ENCODE assay signal across 1 cellular context in the genomic region with DNA sequence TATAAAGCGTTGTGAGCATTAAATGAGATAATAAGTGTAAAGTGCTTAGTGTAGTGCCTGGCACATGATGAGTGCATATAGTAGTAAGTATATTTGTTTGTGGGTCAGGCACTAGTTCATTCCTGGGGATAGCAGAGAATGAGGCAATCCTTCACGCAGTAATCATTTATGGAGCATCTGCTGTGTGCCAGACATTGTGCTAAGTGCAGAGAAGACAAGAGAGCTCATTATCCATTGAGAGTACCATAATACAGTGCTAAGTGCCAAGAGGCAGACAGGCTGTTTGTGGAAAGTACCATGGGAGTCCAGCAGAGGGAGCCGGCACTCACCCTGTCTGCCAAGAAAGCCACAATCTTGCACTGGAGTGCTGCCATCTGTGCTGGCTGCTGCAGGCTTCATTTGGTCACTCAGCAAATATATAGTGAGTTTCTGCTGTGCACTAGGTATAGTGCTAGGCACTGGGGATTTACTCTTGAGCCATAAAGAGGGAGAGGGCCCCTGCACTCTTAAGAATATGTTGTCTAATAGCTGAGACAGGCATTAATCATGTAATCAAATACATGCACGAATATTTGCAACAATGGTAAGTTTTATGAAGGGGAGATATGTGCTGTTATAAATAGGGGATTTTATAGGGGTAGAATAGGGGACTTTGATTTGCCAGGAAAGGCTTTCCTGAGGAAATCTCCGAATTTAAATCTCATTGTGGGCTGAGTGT.
TF ChIP-seq lines count a peak whose summit lies in the region.

No MANE protein-coding gene starts in this region.

TF ChIP-seq in HepG2, 621 proteins besides CTCF, POLR2A, EP300 and RAD21 (continued from another document and continues in another):
- TF ChIP-seq, protein P1, sequence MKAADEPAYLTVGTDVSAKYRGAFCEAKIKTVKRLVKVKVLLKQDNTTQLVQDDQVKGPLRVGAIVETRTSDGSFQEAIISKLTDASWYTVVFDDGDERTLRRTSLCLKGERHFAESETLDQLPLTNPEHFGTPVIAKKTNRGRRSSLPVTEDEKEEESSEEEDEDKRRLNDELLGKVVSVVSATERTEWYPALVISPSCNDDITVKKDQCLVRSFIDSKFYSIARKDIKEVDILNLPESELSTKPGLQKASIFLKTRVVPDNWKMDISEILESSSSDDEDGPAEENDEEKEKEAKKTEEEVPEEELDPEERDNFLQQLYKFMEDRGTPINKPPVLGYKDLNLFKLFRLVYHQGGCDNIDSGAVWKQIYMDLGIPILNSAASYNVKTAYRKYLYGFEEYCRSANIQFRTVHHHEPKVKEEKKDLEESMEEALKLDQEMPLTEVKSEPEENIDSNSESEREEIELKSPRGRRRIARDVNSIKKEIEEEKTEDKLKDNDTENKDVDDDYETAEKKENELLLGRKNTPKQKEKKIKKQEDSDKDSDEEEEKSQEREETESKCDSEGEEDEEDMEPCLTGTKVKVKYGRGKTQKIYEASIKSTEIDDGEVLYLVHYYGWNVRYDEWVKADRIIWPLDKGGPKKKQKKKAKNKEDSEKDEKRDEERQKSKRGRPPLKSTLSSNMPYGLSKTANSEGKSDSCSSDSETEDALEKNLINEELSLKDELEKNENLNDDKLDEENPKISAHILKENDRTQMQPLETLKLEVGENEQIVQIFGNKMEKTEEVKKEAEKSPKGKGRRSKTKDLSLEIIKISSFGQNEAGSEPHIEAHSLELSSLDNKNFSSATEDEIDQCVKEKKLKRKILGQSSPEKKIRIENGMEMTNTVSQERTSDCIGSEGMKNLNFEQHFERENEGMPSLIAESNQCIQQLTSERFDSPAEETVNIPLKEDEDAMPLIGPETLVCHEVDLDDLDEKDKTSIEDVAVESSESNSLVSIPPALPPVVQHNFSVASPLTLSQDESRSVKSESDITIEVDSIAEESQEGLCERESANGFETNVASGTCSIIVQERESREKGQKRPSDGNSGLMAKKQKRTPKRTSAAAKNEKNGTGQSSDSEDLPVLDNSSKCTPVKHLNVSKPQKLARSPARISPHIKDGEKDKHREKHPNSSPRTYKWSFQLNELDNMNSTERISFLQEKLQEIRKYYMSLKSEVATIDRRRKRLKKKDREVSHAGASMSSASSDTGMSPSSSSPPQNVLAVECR (CRISPR knock-in tag; IDR thresholded peaks at IDR 0.05; ENCODE audit: borderline replicate concordance): no peak; the same call in 1 of the 2 replicates
- TF ChIP-seq, protein P2, sequence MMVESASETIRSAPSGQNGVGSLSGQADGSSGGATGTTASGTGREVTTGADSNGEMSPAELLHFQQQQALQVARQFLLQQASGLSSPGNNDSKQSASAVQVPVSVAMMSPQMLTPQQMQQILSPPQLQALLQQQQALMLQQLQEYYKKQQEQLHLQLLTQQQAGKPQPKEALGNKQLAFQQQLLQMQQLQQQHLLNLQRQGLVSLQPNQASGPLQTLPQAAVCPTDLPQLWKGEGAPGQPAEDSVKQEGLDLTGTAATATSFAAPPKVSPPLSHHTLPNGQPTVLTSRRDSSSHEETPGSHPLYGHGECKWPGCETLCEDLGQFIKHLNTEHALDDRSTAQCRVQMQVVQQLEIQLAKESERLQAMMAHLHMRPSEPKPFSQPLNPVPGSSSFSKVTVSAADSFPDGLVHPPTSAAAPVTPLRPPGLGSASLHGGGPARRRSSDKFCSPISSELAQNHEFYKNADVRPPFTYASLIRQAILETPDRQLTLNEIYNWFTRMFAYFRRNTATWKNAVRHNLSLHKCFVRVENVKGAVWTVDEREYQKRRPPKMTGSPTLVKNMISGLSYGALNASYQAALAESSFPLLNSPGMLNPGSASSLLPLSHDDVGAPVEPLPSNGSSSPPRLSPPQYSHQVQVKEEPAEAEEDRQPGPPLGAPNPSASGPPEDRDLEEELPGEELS (CRISPR knock-in tag; IDR thresholded peaks at IDR 0.05): no peak
- no peak for TF ChIP-seq NFIC (IDR thresholded peaks at IDR 0.05; ENCODE audit: low read length)
- TF ChIP-seq NFE2L2 (IDR thresholded peaks at IDR 0.05; ENCODE audit: low read length): no peak
- no peak for TF ChIP-seq ZNF777 (CRISPR knock-in tag; IDR thresholded peaks at IDR 0.05)
- TF ChIP-seq DNMT1 (CRISPR knock-in tag; IDR thresholded peaks at IDR 0.05): no peak
- TF ChIP-seq MBNL3 (CRISPR knock-in tag; conservative IDR thresholded peaks at IDR 0.05): no peak
- no peak for TF ChIP-seq ZNF749 (CRISPR knock-in tag; IDR thresholded peaks at IDR 0.05; ENCODE audit: borderline replicate concordance)
- TF ChIP-seq SMARCE1 (IDR thresholded peaks at IDR 0.05; ENCODE audit: borderline replicate concordance): no peak
- TF ChIP-seq ZNF10 (CRISPR knock-in tag; IDR thresholded peaks at IDR 0.05; ENCODE audit: borderline replicate concordance, low read depth): no peak
- TF ChIP-seq, protein P3, sequence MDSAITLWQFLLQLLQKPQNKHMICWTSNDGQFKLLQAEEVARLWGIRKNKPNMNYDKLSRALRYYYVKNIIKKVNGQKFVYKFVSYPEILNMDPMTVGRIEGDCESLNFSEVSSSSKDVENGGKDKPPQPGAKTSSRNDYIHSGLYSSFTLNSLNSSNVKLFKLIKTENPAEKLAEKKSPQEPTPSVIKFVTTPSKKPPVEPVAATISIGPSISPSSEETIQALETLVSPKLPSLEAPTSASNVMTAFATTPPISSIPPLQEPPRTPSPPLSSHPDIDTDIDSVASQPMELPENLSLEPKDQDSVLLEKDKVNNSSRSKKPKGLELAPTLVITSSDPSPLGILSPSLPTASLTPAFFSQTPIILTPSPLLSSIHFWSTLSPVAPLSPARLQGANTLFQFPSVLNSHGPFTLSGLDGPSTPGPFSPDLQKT (CRISPR knock-in tag; IDR thresholded peaks at IDR 0.05; ENCODE audit: borderline replicate concordance): no peak
- TF ChIP-seq ZNF3 (CRISPR knock-in tag; IDR thresholded peaks at IDR 0.05): no peak
- TF ChIP-seq ZNF430 (CRISPR knock-in tag; IDR thresholded peaks at IDR 0.05): no peak
- no peak for TF ChIP-seq ZNF496 (CRISPR knock-in tag; IDR thresholded peaks at IDR 0.05; ENCODE audit: insufficient replicate concordance)
- TF ChIP-seq ZNF766 (CRISPR knock-in tag; IDR thresholded peaks at IDR 0.05; ENCODE audit: borderline replicate concordance): no peak
- TF ChIP-seq ZNF232 (CRISPR knock-in tag; IDR thresholded peaks at IDR 0.05; ENCODE audit: borderline replicate concordance): no peak
- TF ChIP-seq, protein P4, sequence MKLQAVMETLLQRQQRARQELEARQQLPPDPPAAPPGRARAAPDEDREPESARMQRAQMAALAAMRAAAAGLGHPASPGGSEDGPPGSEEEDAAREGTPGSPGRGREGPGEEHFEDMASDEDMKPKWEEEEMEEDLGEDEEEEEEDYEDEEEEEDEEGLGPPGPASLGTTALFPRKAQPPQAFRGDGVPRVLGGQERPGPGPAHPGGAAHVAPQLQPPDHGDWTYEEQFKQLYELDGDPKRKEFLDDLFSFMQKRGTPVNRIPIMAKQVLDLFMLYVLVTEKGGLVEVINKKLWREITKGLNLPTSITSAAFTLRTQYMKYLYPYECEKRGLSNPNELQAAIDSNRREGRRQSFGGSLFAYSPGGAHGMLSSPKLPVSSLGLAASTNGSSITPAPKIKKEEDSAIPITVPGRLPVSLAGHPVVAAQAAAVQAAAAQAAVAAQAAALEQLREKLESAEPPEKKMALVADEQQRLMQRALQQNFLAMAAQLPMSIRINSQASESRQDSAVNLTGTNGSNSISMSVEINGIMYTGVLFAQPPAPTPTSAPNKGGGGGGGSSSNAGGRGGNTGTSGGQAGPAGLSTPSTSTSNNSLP (IDR thresholded peaks at IDR 0.05; ENCODE audit: low read depth, low read length): peak; percentile 35; the same call in 1 of the 2 replicates
- TF ChIP-seq, protein P5, sequence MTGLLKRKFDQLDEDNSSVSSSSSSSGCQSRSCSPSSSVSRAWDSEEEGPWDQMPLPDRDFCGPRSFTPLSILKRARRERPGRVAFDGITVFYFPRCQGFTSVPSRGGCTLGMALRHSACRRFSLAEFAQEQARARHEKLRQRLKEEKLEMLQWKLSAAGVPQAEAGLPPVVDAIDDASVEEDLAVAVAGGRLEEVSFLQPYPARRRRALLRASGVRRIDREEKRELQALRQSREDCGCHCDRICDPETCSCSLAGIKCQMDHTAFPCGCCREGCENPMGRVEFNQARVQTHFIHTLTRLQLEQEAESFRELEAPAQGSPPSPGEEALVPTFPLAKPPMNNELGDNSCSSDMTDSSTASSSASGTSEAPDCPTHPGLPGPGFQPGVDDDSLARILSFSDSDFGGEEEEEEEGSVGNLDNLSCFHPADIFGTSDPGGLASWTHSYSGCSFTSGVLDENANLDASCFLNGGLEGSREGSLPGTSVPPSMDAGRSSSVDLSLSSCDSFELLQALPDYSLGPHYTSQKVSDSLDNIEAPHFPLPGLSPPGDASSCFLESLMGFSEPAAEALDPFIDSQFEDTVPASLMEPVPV (CRISPR knock-in tag; IDR thresholded peaks at IDR 0.05): no peak; the same call in 1 of the 2 replicates
- TF ChIP-seq ZNF788 (CRISPR knock-in tag; IDR thresholded peaks at IDR 0.05; ENCODE audit: borderline replicate concordance): no peak
- TF ChIP-seq, protein P6, sequence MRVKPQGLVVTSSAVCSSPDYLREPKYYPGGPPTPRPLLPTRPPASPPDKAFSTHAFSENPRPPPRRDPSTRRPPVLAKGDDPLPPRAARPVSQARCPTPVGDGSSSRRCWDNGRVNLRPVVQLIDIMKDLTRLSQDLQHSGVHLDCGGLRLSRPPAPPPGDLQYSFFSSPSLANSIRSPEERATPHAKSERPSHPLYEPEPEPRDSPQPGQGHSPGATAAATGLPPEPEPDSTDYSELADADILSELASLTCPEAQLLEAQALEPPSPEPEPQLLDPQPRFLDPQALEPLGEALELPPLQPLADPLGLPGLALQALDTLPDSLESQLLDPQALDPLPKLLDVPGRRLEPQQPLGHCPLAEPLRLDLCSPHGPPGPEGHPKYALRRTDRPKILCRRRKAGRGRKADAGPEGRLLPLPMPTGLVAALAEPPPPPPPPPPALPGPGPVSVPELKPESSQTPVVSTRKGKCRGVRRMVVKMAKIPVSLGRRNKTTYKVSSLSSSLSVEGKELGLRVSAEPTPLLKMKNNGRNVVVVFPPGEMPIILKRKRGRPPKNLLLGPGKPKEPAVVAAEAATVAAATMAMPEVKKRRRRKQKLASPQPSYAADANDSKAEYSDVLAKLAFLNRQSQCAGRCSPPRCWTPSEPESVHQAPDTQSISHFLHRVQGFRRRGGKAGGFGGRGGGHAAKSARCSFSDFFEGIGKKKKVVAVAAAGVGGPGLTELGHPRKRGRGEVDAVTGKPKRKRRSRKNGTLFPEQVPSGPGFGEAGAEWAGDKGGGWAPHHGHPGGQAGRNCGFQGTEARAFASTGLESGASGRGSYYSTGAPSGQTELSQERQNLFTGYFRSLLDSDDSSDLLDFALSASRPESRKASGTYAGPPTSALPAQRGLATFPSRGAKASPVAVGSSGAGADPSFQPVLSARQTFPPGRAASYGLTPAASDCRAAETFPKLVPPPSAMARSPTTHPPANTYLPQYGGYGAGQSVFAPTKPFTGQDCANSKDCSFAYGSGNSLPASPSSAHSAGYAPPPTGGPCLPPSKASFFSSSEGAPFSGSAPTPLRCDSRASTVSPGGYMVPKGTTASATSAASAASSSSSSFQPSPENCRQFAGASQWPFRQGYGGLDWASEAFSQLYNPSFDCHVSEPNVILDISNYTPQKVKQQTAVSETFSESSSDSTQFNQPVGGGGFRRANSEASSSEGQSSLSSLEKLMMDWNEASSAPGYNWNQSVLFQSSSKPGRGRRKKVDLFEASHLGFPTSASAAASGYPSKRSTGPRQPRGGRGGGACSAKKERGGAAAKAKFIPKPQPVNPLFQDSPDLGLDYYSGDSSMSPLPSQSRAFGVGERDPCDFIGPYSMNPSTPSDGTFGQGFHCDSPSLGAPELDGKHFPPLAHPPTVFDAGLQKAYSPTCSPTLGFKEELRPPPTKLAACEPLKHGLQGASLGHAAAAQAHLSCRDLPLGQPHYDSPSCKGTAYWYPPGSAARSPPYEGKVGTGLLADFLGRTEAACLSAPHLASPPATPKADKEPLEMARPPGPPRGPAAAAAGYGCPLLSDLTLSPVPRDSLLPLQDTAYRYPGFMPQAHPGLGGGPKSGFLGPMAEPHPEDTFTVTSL (CRISPR knock-in tag; IDR thresholded peaks at IDR 0.05; ENCODE audit: borderline replicate concordance): no peak
- peak; percentile 50; the same call in 1 of the 2 replicates for TF ChIP-seq FOSL2 (CRISPR knock-in tag; IDR thresholded peaks at IDR 0.05)
- no peak for TF ChIP-seq KMT2B (CRISPR knock-in tag; IDR thresholded peaks at IDR 0.05)
- TF ChIP-seq KLF9 (CRISPR knock-in tag; IDR thresholded peaks at IDR 0.05; ENCODE audit: low read depth): no peak
- no peak for TF ChIP-seq ZFP90 (CRISPR knock-in tag; IDR thresholded peaks at IDR 0.05; ENCODE audit: borderline replicate concordance)
- no peak for TF ChIP-seq PCBP1 (IDR thresholded peaks at IDR 0.05; ENCODE audit: borderline replicate concordance, low read depth, low read length)
- TF ChIP-seq ZNF83 (CRISPR knock-in tag; IDR thresholded peaks at IDR 0.05; ENCODE audit: borderline replicate concordance): no peak
- no peak for TF ChIP-seq ZNF225 (CRISPR knock-in tag; IDR thresholded peaks at IDR 0.05)
- TF ChIP-seq ZNF768 (CRISPR knock-in tag; IDR thresholded peaks at IDR 0.05): no peak
- TF ChIP-seq NFYC (CRISPR knock-in tag; IDR thresholded peaks at IDR 0.05): 0 out of 2 replicates have a peak, but pooled peaks have one; percentile 25
- TF ChIP-seq, protein P7, sequence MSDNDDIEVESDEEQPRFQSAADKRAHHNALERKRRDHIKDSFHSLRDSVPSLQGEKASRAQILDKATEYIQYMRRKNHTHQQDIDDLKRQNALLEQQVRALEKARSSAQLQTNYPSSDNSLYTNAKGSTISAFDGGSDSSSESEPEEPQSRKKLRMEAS (IDR thresholded peaks at IDR 0.05): peak; percentile 30; the same call in 1 of the 2 replicates
- TF ChIP-seq ZNF292 (CRISPR knock-in tag; IDR thresholded peaks at IDR 0.05; ENCODE audit: borderline replicate concordance, low read depth): no peak
- no peak for TF ChIP-seq SCMH1 (CRISPR knock-in tag; IDR thresholded peaks at IDR 0.05; ENCODE audit: borderline replicate concordance)
- peak; percentile 26; the same call in 1 of the 2 replicates for TF ChIP-seq FOXO1 (CRISPR knock-in tag; IDR thresholded peaks at IDR 0.05)
- TF ChIP-seq FIP1L1 (IDR thresholded peaks at IDR 0.05; ENCODE audit: borderline replicate concordance, insufficient read depth, low read depth, low read length): no peak
- peak; percentile 57; the same call in 1 of the 2 replicates for TF ChIP-seq CBFB (CRISPR knock-in tag; IDR thresholded peaks at IDR 0.05)
- TF ChIP-seq, protein P8, sequence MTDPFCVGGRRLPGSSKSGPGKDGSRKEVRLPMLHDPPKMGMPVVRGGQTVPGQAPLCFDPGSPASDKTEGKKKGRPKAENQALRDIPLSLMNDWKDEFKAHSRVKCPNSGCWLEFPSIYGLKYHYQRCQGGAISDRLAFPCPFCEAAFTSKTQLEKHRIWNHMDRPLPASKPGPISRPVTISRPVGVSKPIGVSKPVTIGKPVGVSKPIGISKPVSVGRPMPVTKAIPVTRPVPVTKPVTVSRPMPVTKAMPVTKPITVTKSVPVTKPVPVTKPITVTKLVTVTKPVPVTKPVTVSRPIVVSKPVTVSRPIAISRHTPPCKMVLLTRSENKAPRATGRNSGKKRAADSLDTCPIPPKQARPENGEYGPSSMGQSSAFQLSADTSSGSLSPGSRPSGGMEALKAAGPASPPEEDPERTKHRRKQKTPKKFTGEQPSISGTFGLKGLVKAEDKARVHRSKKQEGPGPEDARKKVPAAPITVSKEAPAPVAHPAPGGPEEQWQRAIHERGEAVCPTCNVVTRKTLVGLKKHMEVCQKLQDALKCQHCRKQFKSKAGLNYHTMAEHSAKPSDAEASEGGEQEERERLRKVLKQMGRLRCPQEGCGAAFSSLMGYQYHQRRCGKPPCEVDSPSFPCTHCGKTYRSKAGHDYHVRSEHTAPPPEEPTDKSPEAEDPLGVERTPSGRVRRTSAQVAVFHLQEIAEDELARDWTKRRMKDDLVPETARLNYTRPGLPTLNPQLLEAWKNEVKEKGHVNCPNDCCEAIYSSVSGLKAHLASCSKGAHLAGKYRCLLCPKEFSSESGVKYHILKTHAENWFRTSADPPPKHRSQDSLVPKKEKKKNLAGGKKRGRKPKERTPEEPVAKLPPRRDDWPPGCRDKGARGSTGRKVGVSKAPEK (CRISPR knock-in tag; IDR thresholded peaks at IDR 0.05; ENCODE audit: borderline replicate concordance): no peak
- TF ChIP-seq NFATC3 (CRISPR knock-in tag; IDR thresholded peaks at IDR 0.05): no peak
- no peak for TF ChIP-seq CHCHD3 (CRISPR knock-in tag; IDR thresholded peaks at IDR 0.05)
- no peak for TF ChIP-seq SATB2 (CRISPR knock-in tag; IDR thresholded peaks at IDR 0.05)
